1 cellular context compared by ENCODE assay signal in the genomic region with DNA sequence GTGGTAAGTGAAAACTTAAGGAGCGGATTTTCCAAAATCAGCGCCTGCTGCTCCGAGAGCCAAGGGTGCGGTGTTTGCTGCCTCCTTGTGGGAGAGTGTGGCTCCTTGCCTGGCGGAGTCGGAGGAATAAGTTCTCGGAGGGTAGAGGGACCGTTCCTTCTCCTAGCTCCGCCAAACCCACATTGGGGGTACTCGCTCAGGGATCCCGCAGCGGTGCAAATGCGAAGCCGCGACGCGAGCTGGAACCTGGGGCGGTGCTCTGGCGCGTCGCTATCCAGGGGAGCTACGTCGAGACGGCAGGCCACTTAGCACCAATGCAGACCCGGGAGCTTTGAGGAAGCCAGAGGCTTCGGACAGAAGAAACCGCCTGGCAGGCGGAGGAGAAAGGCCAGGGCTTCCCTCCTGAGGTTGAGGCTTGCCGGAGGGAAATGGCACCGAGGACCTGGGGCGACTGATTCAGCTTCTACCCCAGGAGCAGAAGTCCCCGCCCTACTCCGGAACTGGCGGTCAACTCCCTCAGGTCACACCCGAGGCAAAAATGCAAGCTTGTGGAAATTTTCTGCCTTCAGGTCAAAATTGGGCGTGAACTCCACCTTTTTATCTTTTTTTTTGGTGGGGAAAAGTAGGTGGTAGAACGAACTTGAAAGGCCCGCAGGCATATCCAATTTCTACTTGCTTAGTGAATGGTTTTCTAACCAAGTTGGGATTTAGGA.
TF ChIP-seq lines count a peak whose summit lies in the region.

No MANE protein-coding gene starts in this region.

TF ChIP-seq in HCT116, 20 proteins besides CTCF, POLR2A, EP300 and RAD21 (continued from another document):
- TF ChIP-seq, protein P1, sequence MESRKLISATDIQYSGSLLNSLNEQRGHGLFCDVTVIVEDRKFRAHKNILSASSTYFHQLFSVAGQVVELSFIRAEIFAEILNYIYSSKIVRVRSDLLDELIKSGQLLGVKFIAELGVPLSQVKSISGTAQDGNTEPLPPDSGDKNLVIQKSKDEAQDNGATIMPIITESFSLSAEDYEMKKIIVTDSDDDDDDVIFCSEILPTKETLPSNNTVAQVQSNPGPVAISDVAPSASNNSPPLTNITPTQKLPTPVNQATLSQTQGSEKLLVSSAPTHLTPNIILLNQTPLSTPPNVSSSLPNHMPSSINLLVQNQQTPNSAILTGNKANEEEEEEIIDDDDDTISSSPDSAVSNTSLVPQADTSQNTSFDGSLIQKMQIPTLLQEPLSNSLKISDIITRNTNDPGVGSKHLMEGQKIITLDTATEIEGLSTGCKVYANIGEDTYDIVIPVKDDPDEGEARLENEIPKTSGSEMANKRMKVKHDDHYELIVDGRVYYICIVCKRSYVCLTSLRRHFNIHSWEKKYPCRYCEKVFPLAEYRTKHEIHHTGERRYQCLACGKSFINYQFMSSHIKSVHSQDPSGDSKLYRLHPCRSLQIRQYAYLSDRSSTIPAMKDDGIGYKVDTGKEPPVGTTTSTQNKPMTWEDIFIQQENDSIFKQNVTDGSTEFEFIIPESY (IDR thresholded peaks at IDR 0.05; ENCODE audit: extremely low read depth, insufficient replicate concordance, low read length): no peak
- TF ChIP-seq CEBPB (IDR thresholded peaks at IDR 0.05; ENCODE audit: low read depth): no peak
- TF ChIP-seq TCF7L2 (IDR thresholded peaks at IDR 0.05; ENCODE audit: borderline replicate concordance, extremely low read depth, insufficient read depth, insufficient read length): peak; percentile 79
- TF ChIP-seq POLR2AphosphoS5 (IDR thresholded peaks at IDR 0.05; ENCODE audit: low read depth, low read length): peak; percentile 86
- no peak; the same call in 1 of the 2 replicates for TF ChIP-seq SRF (IDR thresholded peaks at IDR 0.05; ENCODE audit: low read depth)
- TF ChIP-seq EZH2phosphoT487 (IDR thresholded peaks at IDR 0.05; ENCODE audit: borderline replicate concordance): no peak
- TF ChIP-seq, protein P2, sequence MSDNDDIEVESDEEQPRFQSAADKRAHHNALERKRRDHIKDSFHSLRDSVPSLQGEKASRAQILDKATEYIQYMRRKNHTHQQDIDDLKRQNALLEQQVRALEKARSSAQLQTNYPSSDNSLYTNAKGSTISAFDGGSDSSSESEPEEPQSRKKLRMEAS (IDR thresholded peaks at IDR 0.05): no peak
- no peak for TF ChIP-seq SIN3A (IDR thresholded peaks at IDR 0.05; ENCODE audit: low read depth)
- TF ChIP-seq EGR1 (IDR thresholded peaks at IDR 0.05; ENCODE audit: low read depth): no peak
- TF ChIP-seq FOSL1 (IDR thresholded peaks at IDR 0.05; ENCODE audit: low read depth): no peak; the same call in 1 of the 2 replicates
- TF ChIP-seq ZNF274 (IDR thresholded peaks at IDR 0.05; ENCODE audit: low read depth, low read length): no peak
- no peak for TF ChIP-seq JUND (IDR thresholded peaks at IDR 0.05)
- TF ChIP-seq ZFX (IDR thresholded peaks at IDR 0.05): no peak
- TF ChIP-seq CBX3 (IDR thresholded peaks at IDR 0.05; ENCODE audit: low read depth): no peak
- peak; percentile 48; the same call in 1 of the 2 replicates for TF ChIP-seq SP1 (IDR thresholded peaks at IDR 0.05; ENCODE audit: low read depth)
